ENCODE assay signal across 24 cellular contexts in genomic region chr11:120798854-120799253, GRCh38.
A peak's percentile ranks its signal among the peaks of the same experiment; 100 is the strongest.
DNase-seq lines count a peak whose midpoint lies in the region; ATAC-seq, FAIRE-seq and TF ChIP-seq lines count a peak whose summit lies in the region.
"Had no signal": no experiment of that assay in that cellular context is flagged by ENCODE, and none has a peak within 500 bp of the region (broad histone marks: within the 10 kb centered on the region; RNA-seq: fewer than 3 reads in every experiment).

No MANE protein-coding gene starts in this region.

- no peak for TF ChIP-seq POLR2A in HepG2 (IDR thresholded peaks at IDR 0.05; ENCODE audit: insufficient read depth in 1 of 2, low read depth in 2 of 2, low read length in 2 of 2)
- TF ChIP-seq POLR2A in right lobe of liver (IDR thresholded peaks at IDR 0.05), result no peak

- no peak overlapping the region for H2AFZ ChIP-seq in HepG2 (ENCODE audit: low read length)
- H2AFZ ChIP-seq: GM23248 had no signal

- TF ChIP-seq CTCF in HepG2 (CRISPR knock-in tag; IDR thresholded peaks at IDR 0.05) (no peak), right lobe of liver (IDR thresholded peaks at IDR 0.05) (no peak), WERI-Rb-1 (IDR thresholded peaks at IDR 0.05; ENCODE audit: low read depth, low read length) (peak; percentile 21; the same call in 1 of the 2 replicates)

- DNase-seq in HepG2 (ENCODE audit: low spot score) (no peak), right lobe of liver (no peak), WERI-Rb-1 (no peak), iPS-NIHi11 (ENCODE audit: low spot score) (peak; percentile 42), LoVo (ENCODE audit: low spot score) (no peak)
- DNase-seq in activated CD4-positive, alpha-beta T cell treated with anti-CD3 and anti-CD28 coated beads for 36 hours, result no peak
- no peak for DNase-seq in activated CD4-positive, alpha-beta T cell treated with anti-CD3 and anti-CD28 coated beads, Interleukin-2, amount 10 ng/mL, durations not matched to agents 24 days and 14 days
- DNase-seq: Calu3; CD8-positive, alpha-beta memory T cell; GDM1; GM23248; KG1; NCI-H1092 treated with DMSO at 0.1 percent for 48 hours; NCI-H146; NCI-H2029; NCI-H226; NCI-H524; NCI-H82; OCI-M1; SJCRH30 had no signal

- CTCF ChIA-PET in HepG2 (lab: Yijun Ruan, JAX; ENCODE audit: low intra/inter-chr PET ratio, low total read pairs), result no interaction called here
- CTCF ChIA-PET in activated CD4-positive, alpha-beta T cell treated with anti-CD3 and anti-CD28 coated beads for 36 hours (lab: Charles Lee), result no interaction called here

- in situ Hi-C loops in HepG2 (cut with HindIII; ENCODE audit: extremely low pct_ligation_motif_present, low pct_unique_long_range_greater_than_20kb), result no loop called here

- WGBS in HepG2 (ENCODE audit: low lambda C conversion rate), result 2% methylated on average over 3 of the region's 3 CpGs
- 69% methylated on average over 3 of the region's 3 CpGs for WGBS in right lobe of liver (ENCODE audit: insufficient coverage, low coverage, low lambda C conversion rate, missing lambda C conversion rate)

- POLR2A ChIA-PET in HepG2 (lab: Yijun Ruan, JAX), result no interaction called here
- POLR2A ChIA-PET in activated CD4-positive, alpha-beta T cell treated with anti-CD3 and anti-CD28 coated beads for 36 hours (lab: Charles Lee), result no interaction called here

- no peaks in the 10 kb centered on the region for H4K20me1 ChIP-seq in HepG2 (ENCODE audit: insufficient read depth, low read length)

- H3K79me2 ChIP-seq in HepG2 (ENCODE audit: insufficient read depth, low read length), result no peaks in the 10 kb centered on the region

- H3K27ac Mint-ChIP-seq in activated CD4-positive, alpha-beta T cell treated with anti-CD3 and anti-CD28 coated beads for 36 hours, result no peak overlapping the region
- no peak overlapping the region for H3K27ac Mint-ChIP-seq in activated CD4-positive, alpha-beta T cell treated with anti-CD3 and anti-CD28 coated beads, Interleukin-2, amount 10 ng/mL, durations not matched to agents 24 days and 14 days

- TF ChIP-seq EP300 in HepG2 (IDR thresholded peaks at IDR 0.05; ENCODE audit: low read depth in 2 of 2, low read length in 2 of 2) (no peak), HepG2 (CRISPR knock-in tag; IDR thresholded peaks at IDR 0.05; ENCODE audit: borderline replicate concordance) (no peak)

- H3K4me1 Mint-ChIP-seq in activated CD4-positive, alpha-beta T cell treated with anti-CD3 and anti-CD28 coated beads for 36 hours, result no peaks in the 10 kb centered on the region
- H3K4me1 Mint-ChIP-seq in activated CD4-positive, alpha-beta T cell treated with anti-CD3 and anti-CD28 coated beads, Interleukin-2, amount 10 ng/mL, durations not matched to agents 24 days and 14 days, result no peaks in the 10 kb centered on the region

- H3K27me3 Mint-ChIP-seq in activated CD4-positive, alpha-beta T cell treated with anti-CD3 and anti-CD28 coated beads for 36 hours, result peaks cover 6% of the 10 kb centered on the region
- H3K27me3 Mint-ChIP-seq in activated CD4-positive, alpha-beta T cell treated with anti-CD3 and anti-CD28 coated beads, Interleukin-2, amount 10 ng/mL, durations not matched to agents 24 days and 14 days, result peaks cover 2% of the 10 kb centered on the region

- BruUV-seq in HepG2 (replicated peaks; lab: Mats Ljungman, UMichigan), result no TSS peak

- intact Hi-C loops in HepG2 (cut with micrococcal nuclease; ENCODE audit: unreplicated experiment), result no loop called here
- intact Hi-C loops in right lobe of liver (cut with DNase I), result no loop called here
- intact Hi-C loops in activated CD4-positive, alpha-beta T cell treated with anti-CD3 and anti-CD28 coated beads for 36 hours (cut with DNase I, micrococcal nuclease), result no loop called here
- intact Hi-C loops in activated CD4-positive, alpha-beta T cell treated with anti-CD3 and anti-CD28 coated beads, Interleukin-2, amount 10 ng/mL, durations not matched to agents 24 days and 14 days (cut with micrococcal nuclease), result no loop called here

- no peak for FAIRE-seq in HepG2 (lab: Jason Lieb, UNC)
- FAIRE-seq: GM18507, RCC 7860 had no signal

- no peak for TF ChIP-seq RAD21 in HepG2 (CRISPR knock-in tag; IDR thresholded peaks at IDR 0.05)

- H3K27me3 ChIP-seq in HepG2 (ENCODE audit: control insufficient read depth in 1 of 2, insufficient read depth in 2 of 2, low read length in 2 of 2), result peaks cover 4 to 12% of the 10 kb centered on the region in 2 experiments; a peak in 4 of 5 replicates
- H3K27me3 ChIP-seq in right lobe of liver, result no peaks in the 10 kb centered on the region
- H3K27me3 ChIP-seq in WERI-Rb-1 (ENCODE audit: insufficient read depth, low read depth, severe bottlenecking), result no peaks in the 10 kb centered on the region
- H3K27me3 ChIP-seq: SJCRH30 had no signal

- H3K9me3 ChIP-seq in HepG2 (ENCODE audit: low read length) (no peaks in the 10 kb centered on the region), right lobe of liver (no peaks in the 10 kb centered on the region), WERI-Rb-1 (ENCODE audit: severe bottlenecking) (no peaks in the 10 kb centered on the region)
- H3K9me3 ChIP-seq: SJCRH30 had no signal

- no peak overlapping the region for H3K9ac ChIP-seq in HepG2 (ENCODE audit: insufficient read depth, low read depth, low read length)
- H3K9ac ChIP-seq: GM23248 had no signal

- H3K4me1 ChIP-seq in HepG2 (ENCODE audit: insufficient read depth, low read length), result peaks cover 5% of the 10 kb centered on the region
- no peaks in the 10 kb centered on the region for H3K4me1 ChIP-seq in right lobe of liver
- H3K4me1 ChIP-seq: SJCRH30 had no signal

- H3K27ac ChIP-seq in HepG2 (ENCODE audit: extremely low read length, insufficient read depth, low read length) (no peak overlapping the region), right lobe of liver (no peak overlapping the region), WERI-Rb-1 (no peak overlapping the region)
- H3K27ac ChIP-seq: C4-2B, GM23248, SJCRH30 had no signal

- no peak overlapping the region for H3K4me3 Mint-ChIP-seq in activated CD4-positive, alpha-beta T cell treated with anti-CD3 and anti-CD28 coated beads for 36 hours
- H3K4me3 Mint-ChIP-seq in activated CD4-positive, alpha-beta T cell treated with anti-CD3 and anti-CD28 coated beads, Interleukin-2, amount 10 ng/mL, durations not matched to agents 24 days and 14 days, result no peak overlapping the region
- H3K4me3 Mint-ChIP-seq: CD8-positive, alpha-beta memory T cell had no signal

- H3K4me3 ChIP-seq in HepG2 (replicated peaks in 1 of 3; ENCODE audit: insufficient read depth in 1 of 3, low read depth in 2 of 3, low read length in 3 of 3), result no peak overlapping the region
- H3K4me3 ChIP-seq in right lobe of liver, result no peak overlapping the region
- H3K4me3 ChIP-seq in WERI-Rb-1 (ENCODE audit: low read depth, low read length), result no peak overlapping the region
- H3K4me3 ChIP-seq: GM23248, SJCRH30 had no signal

- H3K36me3 ChIP-seq in HepG2 (replicated peaks in 1 of 2; ENCODE audit: control insufficient read depth in 1 of 2, insufficient read depth in 2 of 2, low read length in 2 of 2) (no peaks in the 10 kb centered on the region), right lobe of liver (no peaks in the 10 kb centered on the region), WERI-Rb-1 (no peaks in the 10 kb centered on the region)
- H3K36me3 ChIP-seq: SJCRH30 had no signal

- ATAC-seq in HepG2, result peak; percentile 48; the same call in 2 of the 3 replicates
- ATAC-seq in right lobe of liver, result no peak
- ATAC-seq in activated CD4-positive, alpha-beta T cell treated with anti-CD3 and anti-CD28 coated beads for 36 hours, result no peak
- no peak for ATAC-seq in HG03108 (IDR thresholded peaks at IDR 0.05; ENCODE audit: unreplicated experiment)

- no peak overlapping the region for H3K4me2 ChIP-seq in HepG2 (ENCODE audit: low read depth, low read length)

- no peaks in the 10 kb centered on the region for H3K9me3 Mint-ChIP-seq in activated CD4-positive, alpha-beta T cell treated with anti-CD3 and anti-CD28 coated beads for 36 hours (ENCODE audit: low read depth)
- no peaks in the 10 kb centered on the region for H3K9me3 Mint-ChIP-seq in activated CD4-positive, alpha-beta T cell treated with anti-CD3 and anti-CD28 coated beads, Interleukin-2, amount 10 ng/mL, durations not matched to agents 24 days and 14 days
- H3K9me3 Mint-ChIP-seq: CD8-positive, alpha-beta memory T cell had no signal

- no peaks in the 10 kb centered on the region for H3K36me3 Mint-ChIP-seq in activated CD4-positive, alpha-beta T cell treated with anti-CD3 and anti-CD28 coated beads for 36 hours (ENCODE audit: low read depth)
- H3K36me3 Mint-ChIP-seq in activated CD4-positive, alpha-beta T cell treated with anti-CD3 and anti-CD28 coated beads, Interleukin-2, amount 10 ng/mL, durations not matched to agents 24 days and 14 days (ENCODE audit: low read depth), result no peaks in the 10 kb centered on the region
- H3K36me3 Mint-ChIP-seq: CD8-positive, alpha-beta memory T cell had no signal

TF ChIP-seq in HepG2, 621 proteins besides CTCF, POLR2A, EP300 and RAD21:
- TF ChIP-seq STAG1 (CRISPR knock-in tag; IDR thresholded peaks at IDR 0.05) (peak; percentile 21; the same call in 1 of the 2 replicates), JDP2 (CRISPR knock-in tag; IDR thresholded peaks at IDR 0.05; ENCODE audit: borderline replicate concordance) (no peak), ZSCAN31 (CRISPR knock-in tag; IDR thresholded peaks at IDR 0.05; ENCODE audit: low read depth) (no peak), ATAD3A (CRISPR knock-in tag; IDR thresholded peaks at IDR 0.05) (no peak), GPN1 (CRISPR knock-in tag; IDR thresholded peaks at IDR 0.05; ENCODE audit: borderline replicate concordance) (no peak), MXD4 (CRISPR knock-in tag; IDR thresholded peaks at IDR 0.05) (no peak), SIX4 (CRISPR knock-in tag; IDR thresholded peaks at IDR 0.05) (no peak), DMTF1 (CRISPR knock-in tag; IDR thresholded peaks at IDR 0.05) (no peak)
TF ChIP-seq in HepG2: peak in this region for 1.
